ENCODE assay signal across 18 cellular contexts in genomic region chr3:11555211-11555782, GRCh38.
A peak's percentile ranks its signal among the peaks of the same experiment; 100 is the strongest.
DNase-seq lines count a peak whose midpoint lies in the region; ATAC-seq and TF ChIP-seq lines count a peak whose summit lies in the region.
"Had no signal": no experiment of that assay in that cellular context is flagged by ENCODE, and none has a peak within 500 bp of the region (broad histone marks: within the 10 kb centered on the region; RNA-seq: fewer than 3 reads in every experiment).

No MANE protein-coding gene starts in this region.

- peaks cover 14% of the 10 kb centered on the region for H3K4me1 Mint-ChIP-seq in activated T-cell treated with anti-CD3 and anti-CD28 coated beads, Interleukin-2, amount 50 U/mL, for 24 hours (ENCODE audit: low read depth)
- peaks cover 43% of the 10 kb centered on the region for H3K4me1 Mint-ChIP-seq in glutamatergic neuron (ENCODE audit: low read depth, unreplicated experiment)

- ATAC-seq in GM19328 (IDR thresholded peaks at IDR 0.05; ENCODE audit: unreplicated experiment), result no peak
- ATAC-seq in HG03095 (IDR thresholded peaks at IDR 0.05; ENCODE audit: unreplicated experiment), result no peak
- ATAC-seq: CD8-positive, alpha-beta T cell; left lung had no signal

- no peak overlapping the region for H3K4me3 Mint-ChIP-seq in activated T-cell treated with anti-CD3 and anti-CD28 coated beads, Interleukin-2, amount 50 U/mL, for 24 hours
- peak overlapping the region; percentile 13 for H3K4me3 Mint-ChIP-seq in glutamatergic neuron (ENCODE audit: unreplicated experiment)
- H3K4me3 Mint-ChIP-seq: CD8-positive, alpha-beta T cell had no signal

- no peaks in the 10 kb centered on the region for H3K27me3 Mint-ChIP-seq in activated T-cell treated with anti-CD3 and anti-CD28 coated beads, Interleukin-2, amount 50 U/mL, for 24 hours
- peaks cover 10% of the 10 kb centered on the region for H3K27me3 Mint-ChIP-seq in glutamatergic neuron (ENCODE audit: unreplicated experiment)

- intact Hi-C loops in ovary (cut with DNase I) (no loop called here), transverse colon (cut with DNase I; ENCODE audit: low total_unique reads) (no loop called here)

- in situ Hi-C loops in transverse colon (cut with MboI; ENCODE audit: low pct_ligation_motif_present in 1 of 4, low pct_unique_long_range_greater_than_20kb in 1 of 4, low sequenced_read_pairs in 3 of 4), result no loop called here

- H3K27me3 ChIP-seq in ovary, result no peaks in the 10 kb centered on the region
- H3K27me3 ChIP-seq in transverse colon, result no peaks in the 10 kb centered on the region
- H3K27me3 ChIP-seq: colonic mucosa, left lung had no signal

- DNase-seq in activated T-cell treated with anti-CD3 and anti-CD28 coated beads, Interleukin-2, amount 50 U/mL, for 24 hours, result no peak
- DNase-seq in activated T-cell treated with anti-CD3 and anti-CD28 coated beads, Interleukin-2, amount 50 U/mL, for 48 hours, result no peak
- no peak for DNase-seq in glutamatergic neuron
- DNase-seq in ovary, result peak in 2 of 5 donors; percentile 35 to 36
- DNase-seq in transverse colon, result no peak
- no peak for DNase-seq in NOMO-1 (lab: John Stamatoyannopoulos, UW; ENCODE audit: unreplicated experiment in 2 of 2)
- DNase-seq: 8988T; activated CD4-positive, alpha-beta T cell treated with anti-CD3 and anti-CD28 coated beads for 1 hour; CD8-positive, alpha-beta T cell; colonic mucosa; erythroblast; NCI-H1436; NCI-H526 treated with DMSO at 0.1 percent for 48 hours; occipital lobe; stimulated activated CD4-positive, alpha-beta T cell treated with anti-CD3 and anti-CD28 coated beads, Interleukin-15, amount 100 ng/mL, for 24 hours had no signal

- H3K4me1 ChIP-seq in ovary (ENCODE audit: insufficient read depth) (peaks cover 38% of the 10 kb centered on the region), transverse colon (peaks cover 11 to 28% (median 15%) of the 10 kb centered on the region in 4 donors)
- H3K4me1 ChIP-seq: colonic mucosa had no signal

- TF ChIP-seq EP300 in ovary (IDR thresholded peaks at IDR 0.05), result no peak
- no peak for TF ChIP-seq EP300 in transverse colon (IDR thresholded peaks at IDR 0.05; ENCODE audit: low read depth)

- H3K36me3 ChIP-seq in ovary (no peaks in the 10 kb centered on the region), transverse colon (no peaks in the 10 kb centered on the region)
- H3K36me3 ChIP-seq: colonic mucosa had no signal

- WGBS in ovary, 3 donors, result 77 to 91% (median 87%) methylated on average over 6 to 13 of the region's 13 CpGs
- 89% methylated on average over 13 of the region's 13 CpGs; no CpG with 5 or more reads in 1 of the 2 donors for WGBS in transverse colon (ENCODE audit: low coverage in 1 of 2), 2 donors

- no peak for TF ChIP-seq CTCF in glutamatergic neuron (IDR thresholded peaks at IDR 0.05; ENCODE audit: partially characterized antibody, unreplicated experiment)
- TF ChIP-seq CTCF in ovary (IDR thresholded peaks at IDR 0.05), result no peak
- no peak for TF ChIP-seq CTCF in transverse colon (IDR thresholded peaks at IDR 0.05)

- H3K4me3 ChIP-seq in ovary (no peak overlapping the region), transverse colon (no peak overlapping the region)
- H3K4me3 ChIP-seq: colonic mucosa, left lung had no signal

- peaks cover 84% of the 10 kb centered on the region for H3K36me3 Mint-ChIP-seq in activated T-cell treated with anti-CD3 and anti-CD28 coated beads, Interleukin-2, amount 50 U/mL, for 24 hours (ENCODE audit: low read depth)
- H3K36me3 Mint-ChIP-seq in glutamatergic neuron (ENCODE audit: unreplicated experiment), result no peaks in the 10 kb centered on the region

- H3K27ac Mint-ChIP-seq in activated T-cell treated with anti-CD3 and anti-CD28 coated beads, Interleukin-2, amount 50 U/mL, for 24 hours, result peak overlapping the region; percentile 26
- H3K27ac Mint-ChIP-seq in glutamatergic neuron (ENCODE audit: unreplicated experiment), result peak overlapping the region; percentile 34

- H3K9me3 ChIP-seq in ovary, result no peaks in the 10 kb centered on the region
- H3K9me3 ChIP-seq in transverse colon, result no peaks in the 10 kb centered on the region
- H3K9me3 ChIP-seq: colonic mucosa, left lung had no signal

- peak overlapping the region; percentile 57 to 74 for H3K27ac ChIP-seq in ovary
- H3K27ac ChIP-seq in transverse colon, result peak overlapping the region in 3 of 4 donors; percentile 23 to 46 (median 43)
- H3K27ac ChIP-seq: colonic mucosa had no signal

- H3K9me3 Mint-ChIP-seq in activated T-cell treated with anti-CD3 and anti-CD28 coated beads, Interleukin-2, amount 50 U/mL, for 24 hours, result peaks cover 2% of the 10 kb centered on the region
- H3K9me3 Mint-ChIP-seq in glutamatergic neuron (ENCODE audit: unreplicated experiment), result peaks cover 16% of the 10 kb centered on the region
- H3K9me3 Mint-ChIP-seq: CD8-positive, alpha-beta T cell had no signal

- no peak for TF ChIP-seq POLR2A in ovary (IDR thresholded peaks at IDR 0.05)
- no peak for TF ChIP-seq POLR2A in transverse colon (IDR thresholded peaks at IDR 0.05)
